ENCODE assay signal across 20 cellular contexts in genomic region chr11:5178046-5178837, GRCh38. TPM values are rescaled to one million over a fixed set of nuclear protein-coding genes. Genes with fewer than 3 reads are reported as not detected.
A peak's percentile ranks its signal among the peaks of the same experiment; 100 is the strongest.
DNase-seq lines count a peak whose midpoint lies in the region; ATAC-seq, FAIRE-seq and TF ChIP-seq lines count a peak whose summit lies in the region.
"Had no signal": no experiment of that assay in that cellular context is flagged by ENCODE, and none has a peak within 500 bp of the region (broad histone marks: within the 10 kb centered on the region; RNA-seq: fewer than 3 reads in every experiment).

No MANE protein-coding gene starts in this region.

- in situ Hi-C loops in mammary epithelial cell (cut with MboI; ENCODE audit: low sequenced_read_pairs in 2 of 2), result no loop called here

- no peaks in the 10 kb centered on the region for H3K36me3 Mint-ChIP-seq in MCF 10A (ENCODE audit: insufficient read depth, unreplicated experiment)

- peaks cover 4% of the 10 kb centered on the region for H3K27me3 Mint-ChIP-seq in MCF 10A (ENCODE audit: insufficient read depth, unreplicated experiment)
- H3K27me3 Mint-ChIP-seq: CD4-positive, alpha-beta T cell had no signal

- no peak overlapping the region for H3K27ac Mint-ChIP-seq in MCF 10A (ENCODE audit: low read depth, unreplicated experiment)
- H3K27ac Mint-ChIP-seq: CD4-positive, alpha-beta T cell; H9 had no signal

- no peaks in the 10 kb centered on the region for H4K20me1 ChIP-seq in mammary epithelial cell (ENCODE audit: insufficient read depth, low read length)

- H3K4me3 ChIP-seq in mammary epithelial cell (replicated peaks in 1 of 3; ENCODE audit: insufficient read depth in 1 of 3, low read depth in 2 of 3, low read length in 3 of 3), result no peak overlapping the region
- H3K4me3 ChIP-seq in bronchial epithelial cell (ENCODE audit: low read depth, low read length), result no peak overlapping the region
- H3K4me3 ChIP-seq: A549 had no signal

- no peaks in the 10 kb centered on the region for H3K4me1 Mint-ChIP-seq in MCF 10A (ENCODE audit: insufficient read depth, unreplicated experiment)
- H3K4me1 Mint-ChIP-seq: H9 had no signal

- H3K27ac ChIP-seq in mammary epithelial cell (ENCODE audit: insufficient read depth, low read depth, low read length), result no peak overlapping the region
- H3K27ac ChIP-seq: 22Rv1, A549, C4-2B had no signal

- 58% methylated on average over 10 of the region's 10 CpGs for WGBS in mammary epithelial cell (ENCODE audit: low coverage, missing lambda C conversion rate)

- H3K79me2 ChIP-seq in mammary epithelial cell (ENCODE audit: insufficient read depth, low read length), result no peaks in the 10 kb centered on the region

- BruUV-seq in MCF 10A (replicated peaks; lab: Mats Ljungman, UMichigan) (no TSS peak), mammary epithelial cell (replicated peaks; lab: Mats Ljungman, UMichigan) (no TSS peak)

- no peak overlapping the region for H3K4me2 ChIP-seq in mammary epithelial cell (ENCODE audit: insufficient read depth, low read depth, low read length)
- H3K4me2 ChIP-seq: A549 had no signal

- POLR2A ChIA-PET in MCF 10A (lab: Yijun Ruan, JAX), result no interaction called here

- H3K4me3 Mint-ChIP-seq in MCF 10A (ENCODE audit: unreplicated experiment), result no peak overlapping the region
- H3K4me3 Mint-ChIP-seq: CD4-positive, alpha-beta T cell; H9 had no signal

- H3K4me1 ChIP-seq in mammary epithelial cell (ENCODE audit: insufficient read depth, low read length), result no peaks in the 10 kb centered on the region
- H3K4me1 ChIP-seq: A549, Caco-2 had no signal

- no peak for TF ChIP-seq CTCF in MCF 10A (IDR thresholded peaks at IDR 0.05; ENCODE audit: unreplicated experiment)
- no peak for TF ChIP-seq CTCF in mammary epithelial cell (conservative IDR thresholded peaks at IDR 0.05 in 1 of 2, IDR thresholded peaks at IDR 0.05 in 1 of 2; ENCODE audit: extremely low read depth in 1 of 2, insufficient read depth in 1 of 2, low read depth in 1 of 2, low read length in 2 of 2)
- TF ChIP-seq CTCF in bronchial epithelial cell (IDR thresholded peaks at IDR 0.05; ENCODE audit: insufficient read depth, low read length, severe bottlenecking), result no peak

- H2AFZ ChIP-seq in mammary epithelial cell (ENCODE audit: low read depth, low read length), result no peak overlapping the region

- intact Hi-C loops in MCF 10A (cut with micrococcal nuclease) (no loop called here), mammary epithelial cell (cut with micrococcal nuclease) (no loop called here)

- dilution Hi-C loops in mammary epithelial cell (cut with HindIII; ENCODE audit: low sequenced_read_pairs), result no loop called here

- H3K27me3 ChIP-seq in mammary epithelial cell (ENCODE audit: insufficient read depth, low read length) (no peaks in the 10 kb centered on the region), bronchial epithelial cell (ENCODE audit: control insufficient read depth, insufficient read depth, low read length) (no peaks in the 10 kb centered on the region)

- no peak for ATAC-seq in GM21367 (IDR thresholded peaks at IDR 0.05; ENCODE audit: unreplicated experiment)
- ATAC-seq: A549 had no signal

- DNase-seq in MCF 10A (ENCODE audit: unreplicated experiment), result peak; percentile 2
- DNase-seq in mammary epithelial cell, result no peak
- no peak for DNase-seq in bronchial epithelial cell (ENCODE audit: low read depth)
- peak; percentile 79 for DNase-seq in myocyte (ENCODE audit: low read depth)
- no peak for DNase-seq in HuH-7 (ENCODE audit: low spot score)
- DNase-seq in epidermal melanocyte (ENCODE audit: insufficient read length, low spot score), result no peak
- DNase-seq: AML-193; Caco-2; CD4-positive, alpha-beta T cell; GF-D8; H9 had no signal

- no peaks in the 10 kb centered on the region for H3K9me3 Mint-ChIP-seq in MCF 10A (ENCODE audit: unreplicated experiment)
- H3K9me3 Mint-ChIP-seq: CD4-positive, alpha-beta T cell; H9 had no signal

- CTCF ChIA-PET in MCF 10A (lab: Yijun Ruan, JAX) (interaction anchor here (0.6 kb wide), 1 partner anchor 991 kb away, joined by 4 read pairs; no protein-coding TSS in a partner anchor), mammary epithelial cell (lab: Charles Lee; ENCODE audit: low non-redundant PET) (no interaction called here)

- H3K9ac ChIP-seq in mammary epithelial cell (ENCODE audit: insufficient read depth, low read length), result no peak overlapping the region

- H3K9me3 ChIP-seq in mammary epithelial cell (replicated peaks; ENCODE audit: insufficient read depth, low read length), result no peaks in the 10 kb centered on the region
- H3K9me3 ChIP-seq: A549, Caco-2 had no signal

- H3K36me3 ChIP-seq in mammary epithelial cell (ENCODE audit: insufficient read depth, low read length) (no peaks in the 10 kb centered on the region), bronchial epithelial cell (ENCODE audit: control insufficient read depth, insufficient read depth, low read length) (no peaks in the 10 kb centered on the region)

- FAIRE-seq in bronchial epithelial cell (lab: Jason Lieb, UNC), result peak; percentile 43
- FAIRE-seq: A549, D721Med, H1, HTR-8/SVneo had no signal

RNA-seq across cellular contexts. Expression of gene OR51V1, which starts 22.2 kb away (rescaled TPM):
- total RNA-seq in MCF 10A (2022), result not detected in 2 replicates
- not detected for total RNA-seq in mammary epithelial cell
- polyA plus RNA-seq in mammary epithelial cell, result not detected
- polyA minus RNA-seq in mammary epithelial cell, result not detected
- total RNA-seq in bronchial epithelial cell, result not detected in 2 replicates
- total RNA-seq in myocyte, result not detected in 2 replicates
- not detected for polyA plus RNA-seq in myocyte (2012)
- total RNA-seq: Caco-2; CD4-positive, alpha-beta T cell; Daoy; H1; H9 had no signal
- polyA plus RNA-seq: A549, BJ, H1 had no signal

RNA-seq across cellular contexts. Expression of gene OR52A1, which starts 23.7 kb away (rescaled TPM):
- not detected in 2 replicates for total RNA-seq in MCF 10A (2022)
- total RNA-seq in mammary epithelial cell, result not detected
- not detected for polyA plus RNA-seq in mammary epithelial cell
- polyA minus RNA-seq in mammary epithelial cell, result not detected
- total RNA-seq in bronchial epithelial cell, result not detected in 2 replicates
- total RNA-seq in myocyte, result not detected in 2 replicates
- polyA plus RNA-seq in myocyte (2012), result not detected
- total RNA-seq: Caco-2; CD4-positive, alpha-beta T cell; Daoy had no signal
- polyA plus RNA-seq: A549, BJ had no signal

RNA-seq across cellular contexts. Expression of gene OR52A5, which starts 40.1 kb away (rescaled TPM):
- not detected in 2 replicates for total RNA-seq in MCF 10A (2022)
- total RNA-seq in mammary epithelial cell, result not detected
- polyA plus RNA-seq in mammary epithelial cell, result not detected
- polyA minus RNA-seq in mammary epithelial cell, result not detected
- not detected in 2 replicates for total RNA-seq in bronchial epithelial cell
- total RNA-seq in myocyte, result not detected in 2 replicates
- polyA plus RNA-seq in myocyte (2012), result not detected
- total RNA-seq: Caco-2; CD4-positive, alpha-beta T cell; Daoy; H9 had no signal
- polyA plus RNA-seq: A549, BJ had no signal

RNA-seq across cellular contexts. Expression of gene HBB, which starts 48.6 kb away (rescaled TPM):
- total RNA-seq in MCF 10A (2022), result not detected in 2 replicates
- not detected for total RNA-seq in mammary epithelial cell
- not detected for polyA plus RNA-seq in mammary epithelial cell
- polyA minus RNA-seq in mammary epithelial cell, result not detected
- total RNA-seq in bronchial epithelial cell, result not detected in 2 replicates
- total RNA-seq in myocyte, result not detected in 2 replicates
- not detected for polyA plus RNA-seq in myocyte (2012)
- total RNA-seq: Caco-2, Daoy, H1, H9 had no signal
- polyA plus RNA-seq: A549, BJ, H1 had no signal

RNA-seq across cellular contexts. Expression of gene HBD, which starts 56.0 kb away (rescaled TPM):
- not detected in 2 replicates for total RNA-seq in MCF 10A (2022)
- total RNA-seq in mammary epithelial cell, result not detected
- not detected for polyA plus RNA-seq in mammary epithelial cell
- polyA minus RNA-seq in mammary epithelial cell, result not detected
- total RNA-seq in bronchial epithelial cell, result not detected in 2 replicates
- total RNA-seq in myocyte, result not detected in 2 replicates
- polyA plus RNA-seq in myocyte (2012), result 0.14 TPM
- total RNA-seq: Caco-2; CD4-positive, alpha-beta T cell; Daoy; H1; H9 had no signal
- polyA plus RNA-seq: A549, H1 had no signal

Comparison
In these comparisons a context has a peak if more than half of its experiments do, and no peak if none do; other contexts are left out.
1. DNase-seq: peak in MCF 10A (single experiment) and myocyte (single experiment); none in mammary epithelial cell (single experiment), bronchial epithelial cell (single experiment), HuH-7 (single experiment) and epidermal melanocyte (single experiment).